ENCODE assay signal across 1 cellular context in the genomic region with DNA sequence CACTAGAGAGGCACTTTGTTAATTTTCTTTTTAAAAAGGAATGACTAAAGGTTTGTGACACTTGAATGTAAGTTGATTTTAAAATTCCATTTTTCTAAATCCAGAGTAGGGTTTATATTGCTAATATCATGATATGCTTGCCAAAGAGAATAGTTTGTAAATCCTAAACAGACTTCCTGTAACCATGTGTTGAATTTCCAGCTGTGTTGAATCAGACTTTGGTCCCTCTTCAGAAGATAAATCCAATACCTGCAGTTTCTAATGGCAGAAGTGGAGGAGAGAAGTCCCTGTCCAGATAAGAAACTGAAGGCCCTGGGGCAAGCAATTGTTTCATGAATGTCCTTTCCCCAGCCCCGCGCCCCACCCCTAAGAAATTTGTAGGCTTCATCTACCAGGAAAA.
TF ChIP-seq lines count a peak whose summit lies in the region.

No MANE protein-coding gene starts in this region.

TF ChIP-seq in liver, 16 proteins besides CTCF, POLR2A, EP300 and RAD21 (continued from another document):
- TF ChIP-seq, protein P1, sequence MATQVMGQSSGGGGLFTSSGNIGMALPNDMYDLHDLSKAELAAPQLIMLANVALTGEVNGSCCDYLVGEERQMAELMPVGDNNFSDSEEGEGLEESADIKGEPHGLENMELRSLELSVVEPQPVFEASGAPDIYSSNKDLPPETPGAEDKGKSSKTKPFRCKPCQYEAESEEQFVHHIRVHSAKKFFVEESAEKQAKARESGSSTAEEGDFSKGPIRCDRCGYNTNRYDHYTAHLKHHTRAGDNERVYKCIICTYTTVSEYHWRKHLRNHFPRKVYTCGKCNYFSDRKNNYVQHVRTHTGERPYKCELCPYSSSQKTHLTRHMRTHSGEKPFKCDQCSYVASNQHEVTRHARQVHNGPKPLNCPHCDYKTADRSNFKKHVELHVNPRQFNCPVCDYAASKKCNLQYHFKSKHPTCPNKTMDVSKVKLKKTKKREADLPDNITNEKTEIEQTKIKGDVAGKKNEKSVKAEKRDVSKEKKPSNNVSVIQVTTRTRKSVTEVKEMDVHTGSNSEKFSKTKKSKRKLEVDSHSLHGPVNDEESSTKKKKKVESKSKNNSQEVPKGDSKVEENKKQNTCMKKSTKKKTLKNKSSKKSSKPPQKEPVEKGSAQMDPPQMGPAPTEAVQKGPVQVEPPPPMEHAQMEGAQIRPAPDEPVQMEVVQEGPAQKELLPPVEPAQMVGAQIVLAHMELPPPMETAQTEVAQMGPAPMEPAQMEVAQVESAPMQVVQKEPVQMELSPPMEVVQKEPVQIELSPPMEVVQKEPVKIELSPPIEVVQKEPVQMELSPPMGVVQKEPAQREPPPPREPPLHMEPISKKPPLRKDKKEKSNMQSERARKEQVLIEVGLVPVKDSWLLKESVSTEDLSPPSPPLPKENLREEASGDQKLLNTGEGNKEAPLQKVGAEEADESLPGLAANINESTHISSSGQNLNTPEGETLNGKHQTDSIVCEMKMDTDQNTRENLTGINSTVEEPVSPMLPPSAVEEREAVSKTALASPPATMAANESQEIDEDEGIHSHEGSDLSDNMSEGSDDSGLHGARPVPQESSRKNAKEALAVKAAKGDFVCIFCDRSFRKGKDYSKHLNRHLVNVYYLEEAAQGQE (IDR thresholded peaks at IDR 0.05), result no peak
- TF ChIP-seq HNF4G (IDR thresholded peaks at IDR 0.05), result peak; percentile 47
- TF ChIP-seq SP1 (IDR thresholded peaks at IDR 0.05), result no peak
- peak in 1 of 2 donors; percentile 17 for TF ChIP-seq GABPA (IDR thresholded peaks at IDR 0.05 in 1 of 2, conservative IDR thresholded peaks at IDR 0.05 in 1 of 2)
- peak; percentile 31 for TF ChIP-seq YY1 (IDR thresholded peaks at IDR 0.05)
